Comparison of ENCODE assay signal across 8 cellular contexts in the genomic region with DNA sequence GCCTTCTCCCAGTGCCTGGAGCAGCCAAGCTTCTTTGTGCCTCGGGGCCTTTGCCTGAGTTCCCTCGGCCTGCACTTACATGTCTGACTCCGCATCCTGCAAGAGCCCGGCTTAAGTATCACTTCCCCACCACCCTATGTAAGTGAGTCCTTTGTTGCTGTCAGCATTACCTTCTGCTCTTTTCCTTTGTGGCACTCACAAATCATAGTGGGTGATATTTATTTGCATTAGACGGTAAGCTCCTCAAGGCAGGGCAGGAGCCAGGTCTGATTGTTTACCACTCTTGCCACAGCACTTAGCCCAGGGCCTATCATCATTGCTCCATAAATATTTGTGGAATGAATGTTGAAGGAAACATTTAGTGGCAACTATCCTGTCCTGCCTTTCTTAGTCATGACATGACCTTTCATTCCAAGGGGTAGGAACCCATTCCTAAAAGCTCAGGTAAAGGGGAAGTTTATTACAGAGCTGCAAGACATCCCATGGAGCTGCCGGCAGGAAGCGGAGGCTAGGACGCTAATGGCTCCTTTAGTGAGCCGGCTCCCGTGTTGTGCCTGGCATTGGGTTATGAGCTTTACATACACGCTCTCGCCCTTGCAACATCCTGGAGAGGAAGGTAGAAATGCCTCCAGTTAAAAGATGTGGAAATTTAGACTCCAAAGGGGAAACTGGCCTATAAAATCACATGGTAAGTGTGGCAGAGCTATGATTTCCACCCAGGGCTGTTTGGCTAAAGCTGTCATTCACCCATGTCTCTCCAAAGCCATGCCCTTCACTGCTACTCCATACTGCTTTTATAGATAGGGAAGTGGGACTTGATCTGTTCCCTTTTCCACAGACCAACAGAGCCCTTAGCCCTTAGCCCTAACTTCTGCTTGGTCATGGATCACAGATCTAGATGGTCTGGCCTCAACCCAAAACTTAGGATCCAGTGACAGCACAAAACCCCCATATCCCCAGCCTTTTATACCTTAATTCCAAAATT. TPM values are rescaled to one million over a fixed set of nuclear protein-coding genes. Genes with fewer than 3 reads are reported as not detected.
DNase-seq lines count a peak whose midpoint lies in the region; ATAC-seq and TF ChIP-seq lines count a peak whose summit lies in the region.

No MANE protein-coding gene starts in this region.

- no peaks in the 10 kb centered on the region for H4K20me1 ChIP-seq in smooth muscle cell (ENCODE audit: low read depth)

- H3K9me3 Mint-ChIP-seq in WTC11 = no peaks in the 10 kb centered on the region

- H3F3A ChIP-seq in smooth muscle cell (ENCODE audit: low read depth) = no peaks in the 10 kb centered on the region

- H3K36me3 Mint-ChIP-seq in WTC11 = no peaks in the 10 kb centered on the region; the same call in 1 of the 2 replicates

- no peak overlapping the region for H3K4me3 Mint-ChIP-seq in WTC11

- ATAC-seq in GM18909 (IDR thresholded peaks at IDR 0.05; ENCODE audit: poor library complexity, unreplicated experiment) = peak; percentile 35
- peak; percentile 34 for ATAC-seq in HG03025 (IDR thresholded peaks at IDR 0.05; ENCODE audit: low FRiP score, unreplicated experiment)
- ATAC-seq in WTC11 = no peak
- no peak for ATAC-seq in GM19467 (IDR thresholded peaks at IDR 0.05; ENCODE audit: unreplicated experiment)

- no peaks in the 10 kb centered on the region for H3K36me3 ChIP-seq in smooth muscle cell (ENCODE audit: low read depth)

- peaks cover 18% of the 10 kb centered on the region for H3K4me1 Mint-ChIP-seq in WTC11

- H3K4me2 ChIP-seq in smooth muscle cell = no peak overlapping the region

- no peaks in the 10 kb centered on the region for H3K9me3 ChIP-seq in smooth muscle cell (replicated peaks; ENCODE audit: low read depth)

- no peak overlapping the region for H2AFZ ChIP-seq in smooth muscle cell (ENCODE audit: low read depth)

- H3K27me3 Mint-ChIP-seq in WTC11 (ENCODE audit: low read depth) = no peaks in the 10 kb centered on the region

- 68% methylated on average over 12 of the region's 12 CpGs for WGBS in smooth muscle cell (ENCODE audit: low lambda C conversion rate)

- peak overlapping the region; percentile 67; the same call in 1 of the 2 replicates for H3K27ac Mint-ChIP-seq in WTC11

- no peak overlapping the region for H3K4me3 ChIP-seq in smooth muscle cell

- POLR2A ChIA-PET in WTC11 (lab: Charles Lee) = no interaction called here

- no peak for DNase-seq in WTC11 (ENCODE audit: low spot score)
- no peak for DNase-seq in smooth muscle cell (lab: John Stamatoyannopoulos, UW; ENCODE audit: unreplicated experiment)
- DNase-seq in activated CD4-positive, alpha-beta T cell treated with anti-CD3 and anti-CD28 coated beads for 48 hours = no peak
- DNase-seq in cerebellum (ENCODE audit: low spot score) = no peak
- no peak for DNase-seq in DMS53 (lab: John Stamatoyannopoulos, UW)

- H3K27me3 ChIP-seq in smooth muscle cell (ENCODE audit: low read depth) = no peaks in the 10 kb centered on the region

- H3K79me2 ChIP-seq in smooth muscle cell (ENCODE audit: low read depth) = peaks cover 23% of the 10 kb centered on the region

- peak overlapping the region; percentile 72 for H3K27ac ChIP-seq in smooth muscle cell (ENCODE audit: low read depth)

- H3K4me1 ChIP-seq in smooth muscle cell (ENCODE audit: low read depth) = peaks cover 7% of the 10 kb centered on the region

- TF ChIP-seq CTCF in WTC11 (IDR thresholded peaks at IDR 0.05) (no peak), smooth muscle cell (IDR thresholded peaks at IDR 0.05; ENCODE audit: borderline replicate concordance, insufficient read depth, poor library complexity, severe bottlenecking) (no peak)

- CTCF ChIA-PET in WTC11 (lab: Charles Lee) = interaction anchor here (0.6 to 2.4 kb wide), 7 partner anchors 19 to 394 kb away, joined by 3 to 14 read pairs (median 4); no protein-coding TSS in a partner anchor

- peak overlapping the region; percentile 30 for H3K9ac ChIP-seq in smooth muscle cell (ENCODE audit: low read depth)

TF ChIP-seq in WTC11, 78 proteins besides CTCF, POLR2A, EP300 and RAD21:
- TF ChIP-seq JUN (CRISPR knock-in tag; IDR thresholded peaks at IDR 0.05) (no peak), PRRX2 (CRISPR knock-in tag; IDR thresholded peaks at IDR 0.05) (no peak), ZNF121 (CRISPR knock-in tag; IDR thresholded peaks at IDR 0.05) (no peak), CREB1 (CRISPR knock-in tag; IDR thresholded peaks at IDR 0.05) (no peak), ZNF671 (CRISPR knock-in tag; IDR thresholded peaks at IDR 0.05) (no peak), FOXP4 (CRISPR knock-in tag; IDR thresholded peaks at IDR 0.05) (no peak), ZNF416 (CRISPR knock-in tag; IDR thresholded peaks at IDR 0.05) (no peak), ZNF423 (CRISPR knock-in tag; IDR thresholded peaks at IDR 0.05) (no peak)
- TF ChIP-seq, protein P1, sequence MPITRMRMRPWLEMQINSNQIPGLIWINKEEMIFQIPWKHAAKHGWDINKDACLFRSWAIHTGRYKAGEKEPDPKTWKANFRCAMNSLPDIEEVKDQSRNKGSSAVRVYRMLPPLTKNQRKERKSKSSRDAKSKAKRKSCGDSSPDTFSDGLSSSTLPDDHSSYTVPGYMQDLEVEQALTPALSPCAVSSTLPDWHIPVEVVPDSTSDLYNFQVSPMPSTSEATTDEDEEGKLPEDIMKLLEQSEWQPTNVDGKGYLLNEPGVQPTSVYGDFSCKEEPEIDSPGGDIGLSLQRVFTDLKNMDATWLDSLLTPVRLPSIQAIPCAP (CRISPR knock-in tag; IDR thresholded peaks at IDR 0.05) = no peak
TF ChIP-seq in WTC11: peak in this region for 0.

RNA-seq across cellular contexts. Expression of gene GM2A, which starts 5.0 kb away (rescaled TPM):
- total RNA-seq in WTC11 (2021) (33.1 to 36.2 TPM (median 33.2 TPM) in 3 replicates), smooth muscle cell (35.0 and 36.1 TPM in 2 replicates), cerebellum (13.5 TPM)
- 16.3 and 20.3 TPM in 2 replicates for polyA plus RNA-seq in smooth muscle cell

RNA-seq across cellular contexts. Expression of gene CCDC69, which starts 34.1 kb away (rescaled TPM):
- 8.2 to 12.4 TPM (median 8.6 TPM) in 3 replicates for total RNA-seq in WTC11 (2021)
- total RNA-seq in smooth muscle cell = 1.2 and 1.8 TPM in 2 replicates
- polyA plus RNA-seq in smooth muscle cell = 1.1 and 3.8 TPM in 2 replicates
- 0.36 TPM for total RNA-seq in cerebellum

RNA-seq across cellular contexts. Expression of gene SLC36A3, which starts 45.5 kb away (rescaled TPM):
- total RNA-seq in WTC11 (2021) (not detected in 3 replicates), smooth muscle cell (not detected in 2 replicates), cerebellum (not detected)
- not detected in 2 replicates for polyA plus RNA-seq in smooth muscle cell

Comparison
In these comparisons a context has a peak if more than half of its experiments do, and no peak if none do; other contexts are left out.
1. ATAC-seq: peak in GM18909 (single experiment) and HG03025 (single experiment); none in WTC11 (single experiment) and GM19467 (single experiment).